Comparison of ENCODE assay signal across 9 cellular contexts in the genomic region with DNA sequence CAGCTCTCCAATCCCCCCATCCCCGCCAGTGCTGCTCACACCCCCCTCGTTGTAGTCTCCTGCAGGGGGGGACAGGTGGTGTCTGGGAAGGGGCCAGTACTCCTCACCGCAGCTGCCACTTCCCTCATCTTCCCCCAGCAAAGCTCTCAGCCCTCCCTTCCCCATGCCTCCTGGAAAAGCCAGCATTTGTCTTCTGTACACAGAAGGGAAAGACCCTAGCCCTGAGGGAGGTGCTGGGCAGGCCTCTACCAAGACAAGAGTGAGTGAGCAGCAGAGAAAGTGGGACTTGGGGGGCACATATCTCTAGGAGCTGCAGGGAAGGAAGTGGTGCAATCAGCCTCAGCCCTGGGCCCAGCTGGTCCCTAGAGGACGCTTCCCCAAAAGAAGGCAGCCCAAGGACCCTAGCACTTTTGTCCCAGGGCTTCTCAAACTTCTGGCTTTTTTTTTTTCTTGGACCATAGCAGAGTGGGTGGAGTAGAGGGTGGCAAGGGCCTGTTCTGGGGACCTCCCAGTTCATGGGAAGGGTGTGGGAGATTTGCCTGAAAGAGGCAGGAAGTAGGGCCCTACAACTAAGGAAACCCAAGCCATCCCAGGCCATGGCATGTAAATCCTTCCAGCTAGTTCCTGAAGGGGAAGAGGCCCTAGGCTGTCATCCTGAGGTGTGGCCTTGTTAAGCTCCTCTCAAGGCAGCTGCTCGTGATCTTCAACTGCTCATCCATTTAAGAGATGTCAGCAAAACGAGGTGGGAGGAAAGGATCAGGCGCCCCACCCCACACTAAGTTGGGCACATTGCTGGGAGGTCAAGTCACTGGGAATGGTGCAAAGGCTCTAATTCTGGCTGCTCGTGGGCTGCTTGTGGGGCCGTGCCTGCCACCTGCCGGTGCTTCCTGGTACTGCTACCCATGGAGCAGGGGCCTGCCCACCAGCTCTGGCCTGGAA. TPM values are rescaled to one million over a fixed set of nuclear protein-coding genes. Genes with fewer than 3 reads are reported as not detected.
DNase-seq lines count a peak whose midpoint lies in the region; ATAC-seq, FAIRE-seq and TF ChIP-seq lines count a peak whose summit lies in the region.
"Had no signal": no experiment of that assay in that cellular context is flagged by ENCODE, and none has a peak within 500 bp of the region (broad histone marks: within the 10 kb centered on the region; RNA-seq: fewer than 3 reads in every experiment).

No MANE protein-coding gene starts in this region.

- POLR2A ChIA-PET in RWPE1 (lab: Yijun Ruan, JAX; ENCODE audit: low non-redundant PET), result interaction anchor here (0.7 to 3.5 kb wide), 2 partner anchors 12 to 32 kb away, joined by 3 to 19 read pairs; a partner anchor contains a TSS

- H3K9me3 ChIP-seq in neutrophil, result no peaks in the 10 kb centered on the region
- no peaks in the 10 kb centered on the region for H3K9me3 ChIP-seq in tibial nerve

- TF ChIP-seq CTCF in D721Med (IDR thresholded peaks at IDR 0.05; ENCODE audit: insufficient read depth, missing control alignments), result peak; percentile 71
- peak; percentile 89 for TF ChIP-seq CTCF in HL-60 (IDR thresholded peaks at IDR 0.05; ENCODE audit: insufficient read depth, low read length)
- TF ChIP-seq CTCF in RWPE1 (conservative IDR thresholded peaks at IDR 0.05; ENCODE audit: low read depth), result peak; percentile 97
- TF ChIP-seq CTCF in fibroblast of villous mesenchyme (IDR thresholded peaks at IDR 0.05; ENCODE audit: insufficient read depth, low read depth, low read length), result peak; percentile 99
- peak; percentile 96 for TF ChIP-seq CTCF in neutrophil (IDR thresholded peaks at IDR 0.05)
- TF ChIP-seq CTCF in tibial nerve (IDR thresholded peaks at IDR 0.05), result peak; percentile 95 to 98 (median 97)

- no peak overlapping the region for H3K4me3 ChIP-seq in HL-60 (replicated peaks; ENCODE audit: insufficient read depth, low read length)
- H3K4me3 ChIP-seq in fibroblast of villous mesenchyme (ENCODE audit: low read depth, low read length), result no peak overlapping the region
- H3K4me3 ChIP-seq in neutrophil (ENCODE audit: low read depth in 1 of 2, low read length in 1 of 2), result peak overlapping the region; percentile 33 to 48
- no peak overlapping the region for H3K4me3 ChIP-seq in tibial nerve

- peak overlapping the region; percentile 71 for H3K27ac ChIP-seq in HL-60 (replicated peaks)
- H3K27ac ChIP-seq in RWPE1, result peak overlapping the region; percentile 100
- H3K27ac ChIP-seq in neutrophil, result peak overlapping the region; percentile 84
- peak overlapping the region; percentile 32 to 79 (median 68) for H3K27ac ChIP-seq in tibial nerve

- ATAC-seq in GM21529 (IDR thresholded peaks at IDR 0.05; ENCODE audit: unreplicated experiment), result no peak

- TF ChIP-seq EP300 in tibial nerve (IDR thresholded peaks at IDR 0.05), result peak in 1 of 2 donors; percentile 34

- FAIRE-seq in D721Med (lab: Jason Lieb, UNC), result no peak
- FAIRE-seq: endometrium had no signal

- H3K4me1 ChIP-seq in neutrophil (ENCODE audit: control insufficient read depth in 1 of 2, insufficient read depth in 1 of 2, low read depth in 1 of 2, low read length in 1 of 2) (peaks cover 26% of the 10 kb centered on the region in 2 experiments), tibial nerve (peaks cover 0 to 29% (median 22%) of the 10 kb centered on the region in 4 donors)

- H3K36me3 ChIP-seq in neutrophil (peaks cover 48% of the 10 kb centered on the region), tibial nerve (peaks cover 0 to 67% (median 2%) of the 10 kb centered on the region in 3 donors)

- CTCF ChIA-PET in RWPE1 (lab: Yijun Ruan, JAX), result interaction anchor here (0.5 to 4.1 kb wide), 21 partner anchors 10 to 918 kb away, joined by 3 to 43 read pairs (median 4); a partner anchor contains a TSS

- H3K27me3 ChIP-seq in HL-60 (ENCODE audit: insufficient read depth, poor library complexity, severe bottlenecking) (no peaks in the 10 kb centered on the region), neutrophil (no peaks in the 10 kb centered on the region), tibial nerve (no peaks in the 10 kb centered on the region)

- DNase-seq in D721Med (ENCODE audit: insufficient read length, low spot score) (no peak), HL-60 (ENCODE audit: low read depth in 1 of 2, low spot score in 1 of 2) (peak in 1 of 2 experiments; percentile 78), RWPE1 (ENCODE audit: low spot score) (peak; percentile 67), activated gamma-delta T cell (lab: John Stamatoyannopoulos, UW) (peak; percentile 43), fibroblast of villous mesenchyme (ENCODE audit: low read depth) (peak; percentile 88), tibial nerve (ENCODE audit: low spot score in 2 of 2) (peak; percentile 73 to 85)

- WGBS in tibial nerve, 2 donors, result 22 to 25% methylated on average over 8 to 10 of the region's 10 CpGs

- TF ChIP-seq POLR2A in tibial nerve (IDR thresholded peaks at IDR 0.05), result no peak

RNA-seq across cellular contexts. Expression of a gene that starts 12.6 kb away (rescaled TPM):
- total RNA-seq in fibroblast of villous mesenchyme (21.6 and 38.9 TPM in 2 replicates), tibial nerve (10 to 100 TPM in 3 of 4 donors, 1 to 10 TPM in 1; 7.9 to 15.7 (median 10.9) TPM)

RNA-seq across cellular contexts. Expression of a gene that starts 27.6 kb away (rescaled TPM):
- 54.8 and 60.9 TPM in 2 replicates for total RNA-seq in fibroblast of villous mesenchyme
- 10 to 100 TPM; 33.3 to 59.4 (median 40.3) TPM for total RNA-seq in tibial nerve

Comparison
In these comparisons a context has a peak if more than half of its experiments do, and no peak if none do; other contexts are left out.
1. H3K4me3 ChIP-seq: peak in neutrophil (2 of 2); none in HL-60 (single experiment), fibroblast of villous mesenchyme (single experiment) and tibial nerve (0 of 4).
2. Peak in every context shown above with its lines, with median percentiles within 50 percentile points of each other: CTCF ChIP-seq and H3K27ac ChIP-seq.